In the genomic region with DNA sequence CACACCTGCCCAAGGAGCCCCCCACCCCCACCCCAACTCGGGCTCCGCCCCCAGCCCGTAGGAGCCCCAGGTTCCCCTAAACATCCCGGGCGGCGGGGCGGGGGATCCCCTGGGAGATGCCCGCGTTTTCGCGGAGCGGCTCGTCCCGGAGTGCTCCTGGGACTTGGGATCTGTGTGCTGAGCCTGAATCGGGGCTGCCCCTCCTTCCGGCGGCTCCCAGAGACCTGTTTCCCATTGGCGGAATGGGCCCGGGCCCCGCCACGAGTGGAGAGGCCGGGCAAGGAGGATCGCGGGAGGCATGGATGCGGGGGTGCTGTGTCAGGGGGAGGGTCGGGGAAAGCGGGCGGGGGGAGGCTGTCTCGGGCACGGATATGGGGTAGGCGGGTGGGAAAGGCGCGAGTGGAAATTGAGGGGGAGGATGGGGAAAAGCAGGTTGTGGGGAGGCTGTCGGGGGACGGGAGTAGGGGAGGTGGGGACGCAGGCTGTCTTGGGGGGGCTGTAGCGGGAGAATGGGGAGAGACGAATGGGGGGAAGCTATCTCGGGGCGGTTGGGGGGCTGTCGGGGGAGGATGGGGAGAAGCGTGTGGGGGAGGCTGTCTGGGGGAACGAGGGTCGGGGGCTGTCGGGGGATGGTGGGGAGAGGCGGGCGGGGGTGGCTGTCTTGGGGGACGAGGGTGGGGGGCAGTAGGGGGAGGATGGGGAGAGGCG, we compare ENCODE assay signal across 8 cellular contexts. TPM values are rescaled to one million over a fixed set of nuclear protein-coding genes. Genes with fewer than 3 reads are reported as not detected.
DNase-seq lines count a peak whose midpoint lies in the region; ATAC-seq and TF ChIP-seq lines count a peak whose summit lies in the region.

No MANE protein-coding gene starts in this region.

- H3K27ac Mint-ChIP-seq in stimulated activated memory B cell treated with anti-CD40 and anti-IgM and Interleukin-4, amounts not matched to agents 10 μg/mL and 1 μg/mL and 100 μg/mL, for 72 hours = no peak overlapping the region

- no peaks in the 10 kb centered on the region for H3K36me3 ChIP-seq in Panc1 (ENCODE audit: control insufficient read depth, insufficient read depth, low read length)

- POLR2A ChIA-PET in Panc1 (lab: Charles Lee) = no interaction called here

- in situ Hi-C loops in Panc1 (cut with HindIII; ENCODE audit: low pct_unique_long_range_greater_than_20kb, low sequenced_read_pairs) = no loop called here

- H3K9me3 Mint-ChIP-seq in stimulated activated memory B cell treated with anti-CD40 and anti-IgM and Interleukin-4, amounts not matched to agents 10 μg/mL and 1 μg/mL and 100 μg/mL, for 72 hours = no peaks in the 10 kb centered on the region

- H3K9me3 ChIP-seq in Panc1 (ENCODE audit: control insufficient read depth, insufficient read depth, low read depth, low read length) = no peaks in the 10 kb centered on the region

- peak overlapping the region; percentile 32 to 36 for H3K4me3 ChIP-seq in Panc1 (ENCODE audit: low read depth in 2 of 2, low read length in 2 of 2)

- intact Hi-C loops in Panc1 (cut with micrococcal nuclease; ENCODE audit: unreplicated experiment) = no loop called here

- H3K4me1 ChIP-seq in Panc1 (ENCODE audit: control insufficient read depth, insufficient read depth, low read length) = no peaks in the 10 kb centered on the region

- CTCF ChIA-PET in Panc1 (lab: Charles Lee) = no interaction called here

- DNase-seq in NCI-H748 (lab: John Stamatoyannopoulos, UW; ENCODE audit: unreplicated experiment) (peak; percentile 58), NCI-H748 treated with DMSO at 0.1 percent for 48 hours (lab: John Stamatoyannopoulos, UW) (no peak), Panc1 (ENCODE audit: low read depth, low spot score) (no peak), hepatic stellate cell (ENCODE audit: low spot score) (peak; percentile 66), superior temporal gyrus (ENCODE audit: extremely low spot score) (no peak)

- H3K36me3 Mint-ChIP-seq in stimulated activated memory B cell treated with anti-CD40 and anti-IgM and Interleukin-4, amounts not matched to agents 10 μg/mL and 1 μg/mL and 100 μg/mL, for 72 hours = peaks cover 26% of the 10 kb centered on the region

- H3K4me3 Mint-ChIP-seq in stimulated activated memory B cell treated with anti-CD40 and anti-IgM and Interleukin-4, amounts not matched to agents 10 μg/mL and 1 μg/mL and 100 μg/mL, for 72 hours = peak overlapping the region; percentile 21

- peaks cover 15% of the 10 kb centered on the region for H3K4me1 Mint-ChIP-seq in stimulated activated memory B cell treated with anti-CD40 and anti-IgM and Interleukin-4, amounts not matched to agents 10 μg/mL and 1 μg/mL and 100 μg/mL, for 72 hours

- TF ChIP-seq CTCF in Panc1 (IDR thresholded peaks at IDR 0.05) = no peak

- H3K27me3 ChIP-seq in Panc1 (ENCODE audit: control insufficient read depth, insufficient read depth, low read length) = no peaks in the 10 kb centered on the region

- peaks cover 53% of the 10 kb centered on the region for H3K27me3 Mint-ChIP-seq in stimulated activated memory B cell treated with anti-CD40 and anti-IgM and Interleukin-4, amounts not matched to agents 10 μg/mL and 1 μg/mL and 100 μg/mL, for 72 hours

- no peak overlapping the region for H3K27ac ChIP-seq in Panc1 (ENCODE audit: low read length)

- no TSS peak for BruUV-seq in Panc1 (replicated peaks; lab: Mats Ljungman, UMichigan)

- ATAC-seq in Panc1 (peak; percentile 75), GM19467 (IDR thresholded peaks at IDR 0.05; ENCODE audit: unreplicated experiment) (no peak), HG03159 (IDR thresholded peaks at IDR 0.05; ENCODE audit: unreplicated experiment) (no peak)
- no peak for ATAC-seq in stimulated activated memory B cell treated with anti-CD40 and anti-IgM and Interleukin-4, amounts not matched to agents 10 μg/mL and 1 μg/mL and 100 μg/mL, for 72 hours

RNA-seq across cellular contexts. Expression of gene BHLHA15, which starts 0.6 kb away (rescaled TPM):
- 0.26 TPM for total RNA-seq in Panc1 (2021; ENCODE audit: unreplicated experiment)
- polyA plus RNA-seq in Panc1 (2012; ENCODE audit: insufficient read length) = 1.5 TPM

RNA-seq across cellular contexts. Expression of gene TECPR1, which starts 41.4 kb away (rescaled TPM):
- 21.0 TPM for total RNA-seq in Panc1 (2021; ENCODE audit: unreplicated experiment)
- 28.9 TPM for polyA plus RNA-seq in Panc1 (2012; ENCODE audit: insufficient read length)

Comparison
In these comparisons a context has a peak if more than half of its experiments do, and no peak if none do; other contexts are left out.
1. DNase-seq: peak in NCI-H748 (single experiment) and hepatic stellate cell (single experiment); none in NCI-H748 treated with DMSO at 0.1 percent for 48 hours (single experiment), Panc1 (single experiment) and superior temporal gyrus (single experiment).